ENCODE assay signal across 1 cellular context in genomic region chr1:108963052-108963686, GRCh38.
TF ChIP-seq lines count a peak whose summit lies in the region.

A gene with protein sequence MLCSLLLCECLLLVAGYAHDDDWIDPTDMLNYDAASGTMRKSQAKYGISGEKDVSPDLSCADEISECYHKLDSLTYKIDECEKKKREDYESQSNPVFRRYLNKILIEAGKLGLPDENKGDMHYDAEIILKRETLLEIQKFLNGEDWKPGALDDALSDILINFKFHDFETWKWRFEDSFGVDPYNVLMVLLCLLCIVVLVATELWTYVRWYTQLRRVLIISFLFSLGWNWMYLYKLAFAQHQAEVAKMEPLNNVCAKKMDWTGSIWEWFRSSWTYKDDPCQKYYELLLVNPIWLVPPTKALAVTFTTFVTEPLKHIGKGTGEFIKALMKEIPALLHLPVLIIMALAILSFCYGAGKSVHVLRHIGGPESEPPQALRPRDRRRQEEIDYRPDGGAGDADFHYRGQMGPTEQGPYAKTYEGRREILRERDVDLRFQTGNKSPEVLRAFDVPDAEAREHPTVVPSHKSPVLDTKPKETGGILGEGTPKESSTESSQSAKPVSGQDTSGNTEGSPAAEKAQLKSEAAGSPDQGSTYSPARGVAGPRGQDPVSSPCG (minus strand): TSS chr1:108963484. CDS start chr1:108950437, 13,047 bp downstream.

TF ChIP-seq in HepG2, 621 proteins besides CTCF, POLR2A, EP300 and RAD21 (continued from another document and continues in another):
- TF ChIP-seq ZNF407 (CRISPR knock-in tag; IDR thresholded peaks at IDR 0.05; ENCODE audit: not compliant biosample characterization) (peak; percentile 42), ATF4 (CRISPR knock-in tag; IDR thresholded peaks at IDR 0.05) (peak in 1 of 2 experiments; percentile 47; a peak in 1 of 4 replicates), XBP1 (CRISPR knock-in tag; IDR thresholded peaks at IDR 0.05) (peak; percentile 82), PCBP1 (IDR thresholded peaks at IDR 0.05; ENCODE audit: borderline replicate concordance, low read depth, low read length) (no peak), ZNF792 (CRISPR knock-in tag; IDR thresholded peaks at IDR 0.05) (peak; percentile 73), ZNF510 (CRISPR knock-in tag; IDR thresholded peaks at IDR 0.05; ENCODE audit: low read depth) (peak; percentile 54; the same call in 1 of the 2 replicates), ZBTB40 (IDR thresholded peaks at IDR 0.05) (no peak), ZBTB40 (CRISPR knock-in tag; IDR thresholded peaks at IDR 0.05) (peak; percentile 65), ZNF329 (CRISPR knock-in tag; IDR thresholded peaks at IDR 0.05; ENCODE audit: low read depth) (no peak; the same call in 1 of the 2 replicates), ZFYVE20 (CRISPR knock-in tag; IDR thresholded peaks at IDR 0.05; ENCODE audit: borderline replicate concordance, low read depth) (no peak)
- TF ChIP-seq, protein P1, sequence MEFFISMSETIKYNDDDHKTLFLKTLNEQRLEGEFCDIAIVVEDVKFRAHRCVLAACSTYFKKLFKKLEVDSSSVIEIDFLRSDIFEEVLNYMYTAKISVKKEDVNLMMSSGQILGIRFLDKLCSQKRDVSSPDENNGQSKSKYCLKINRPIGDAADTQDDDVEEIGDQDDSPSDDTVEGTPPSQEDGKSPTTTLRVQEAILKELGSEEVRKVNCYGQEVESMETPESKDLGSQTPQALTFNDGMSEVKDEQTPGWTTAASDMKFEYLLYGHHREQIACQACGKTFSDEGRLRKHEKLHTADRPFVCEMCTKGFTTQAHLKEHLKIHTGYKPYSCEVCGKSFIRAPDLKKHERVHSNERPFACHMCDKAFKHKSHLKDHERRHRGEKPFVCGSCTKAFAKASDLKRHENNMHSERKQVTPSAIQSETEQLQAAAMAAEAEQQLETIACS (CRISPR knock-in tag; IDR thresholded peaks at IDR 0.05) = peak; percentile 73
- TF ChIP-seq, protein P2, sequence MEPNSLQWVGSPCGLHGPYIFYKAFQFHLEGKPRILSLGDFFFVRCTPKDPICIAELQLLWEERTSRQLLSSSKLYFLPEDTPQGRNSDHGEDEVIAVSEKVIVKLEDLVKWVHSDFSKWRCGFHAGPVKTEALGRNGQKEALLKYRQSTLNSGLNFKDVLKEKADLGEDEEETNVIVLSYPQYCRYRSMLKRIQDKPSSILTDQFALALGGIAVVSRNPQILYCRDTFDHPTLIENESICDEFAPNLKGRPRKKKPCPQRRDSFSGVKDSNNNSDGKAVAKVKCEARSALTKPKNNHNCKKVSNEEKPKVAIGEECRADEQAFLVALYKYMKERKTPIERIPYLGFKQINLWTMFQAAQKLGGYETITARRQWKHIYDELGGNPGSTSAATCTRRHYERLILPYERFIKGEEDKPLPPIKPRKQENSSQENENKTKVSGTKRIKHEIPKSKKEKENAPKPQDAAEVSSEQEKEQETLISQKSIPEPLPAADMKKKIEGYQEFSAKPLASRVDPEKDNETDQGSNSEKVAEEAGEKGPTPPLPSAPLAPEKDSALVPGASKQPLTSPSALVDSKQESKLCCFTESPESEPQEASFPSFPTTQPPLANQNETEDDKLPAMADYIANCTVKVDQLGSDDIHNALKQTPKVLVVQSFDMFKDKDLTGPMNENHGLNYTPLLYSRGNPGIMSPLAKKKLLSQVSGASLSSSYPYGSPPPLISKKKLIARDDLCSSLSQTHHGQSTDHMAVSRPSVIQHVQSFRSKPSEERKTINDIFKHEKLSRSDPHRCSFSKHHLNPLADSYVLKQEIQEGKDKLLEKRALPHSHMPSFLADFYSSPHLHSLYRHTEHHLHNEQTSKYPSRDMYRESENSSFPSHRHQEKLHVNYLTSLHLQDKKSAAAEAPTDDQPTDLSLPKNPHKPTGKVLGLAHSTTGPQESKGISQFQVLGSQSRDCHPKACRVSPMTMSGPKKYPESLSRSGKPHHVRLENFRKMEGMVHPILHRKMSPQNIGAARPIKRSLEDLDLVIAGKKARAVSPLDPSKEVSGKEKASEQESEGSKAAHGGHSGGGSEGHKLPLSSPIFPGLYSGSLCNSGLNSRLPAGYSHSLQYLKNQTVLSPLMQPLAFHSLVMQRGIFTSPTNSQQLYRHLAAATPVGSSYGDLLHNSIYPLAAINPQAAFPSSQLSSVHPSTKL (CRISPR knock-in tag; IDR thresholded peaks at IDR 0.05) = peak; percentile 66
- TF ChIP-seq, protein P3, sequence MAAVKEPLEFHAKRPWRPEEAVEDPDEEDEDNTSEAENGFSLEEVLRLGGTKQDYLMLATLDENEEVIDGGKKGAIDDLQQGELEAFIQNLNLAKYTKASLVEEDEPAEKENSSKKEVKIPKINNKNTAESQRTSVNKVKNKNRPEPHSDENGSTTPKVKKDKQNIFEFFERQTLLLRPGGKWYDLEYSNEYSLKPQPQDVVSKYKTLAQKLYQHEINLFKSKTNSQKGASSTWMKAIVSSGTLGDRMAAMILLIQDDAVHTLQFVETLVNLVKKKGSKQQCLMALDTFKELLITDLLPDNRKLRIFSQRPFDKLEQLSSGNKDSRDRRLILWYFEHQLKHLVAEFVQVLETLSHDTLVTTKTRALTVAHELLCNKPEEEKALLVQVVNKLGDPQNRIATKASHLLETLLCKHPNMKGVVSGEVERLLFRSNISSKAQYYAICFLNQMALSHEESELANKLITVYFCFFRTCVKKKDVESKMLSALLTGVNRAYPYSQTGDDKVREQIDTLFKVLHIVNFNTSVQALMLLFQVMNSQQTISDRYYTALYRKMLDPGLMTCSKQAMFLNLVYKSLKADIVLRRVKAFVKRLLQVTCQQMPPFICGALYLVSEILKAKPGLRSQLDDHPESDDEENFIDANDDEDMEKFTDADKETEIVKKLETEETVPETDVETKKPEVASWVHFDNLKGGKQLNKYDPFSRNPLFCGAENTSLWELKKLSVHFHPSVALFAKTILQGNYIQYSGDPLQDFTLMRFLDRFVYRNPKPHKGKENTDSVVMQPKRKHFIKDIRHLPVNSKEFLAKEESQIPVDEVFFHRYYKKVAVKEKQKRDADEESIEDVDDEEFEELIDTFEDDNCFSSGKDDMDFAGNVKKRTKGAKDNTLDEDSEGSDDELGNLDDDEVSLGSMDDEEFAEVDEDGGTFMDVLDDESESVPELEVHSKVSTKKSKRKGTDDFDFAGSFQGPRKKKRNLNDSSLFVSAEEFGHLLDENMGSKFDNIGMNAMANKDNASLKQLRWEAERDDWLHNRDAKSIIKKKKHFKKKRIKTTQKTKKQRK (IDR thresholded peaks at IDR 0.05; ENCODE audit: low read length) = no peak
